ENCODE assay signal across 8 cellular contexts in genomic region chr9:129109952-129110739, GRCh38. TPM values are rescaled to one million over a fixed set of nuclear protein-coding genes. Genes with fewer than 3 reads are reported as not detected.
A peak's percentile ranks its signal among the peaks of the same experiment; 100 is the strongest.
DNase-seq lines count a peak whose midpoint lies in the region; ATAC-seq and TF ChIP-seq lines count a peak whose summit lies in the region.

No MANE protein-coding gene starts in this region.

- POLR2A ChIA-PET in CD4-positive, alpha-beta memory T cell (lab: Charles Lee; ENCODE audit: partially characterized antibody): interaction anchor here (1.1 to 4.5 kb wide), 10 partner anchors 23 to 516 kb away, joined by 3 to 22 read pairs (median 5); partner anchors contain the start of genes DOLPP1, IER5L, MIGA2 and NTMT1

- no peaks in the 10 kb centered on the region for H3K9me3 ChIP-seq in CD4-positive, alpha-beta memory T cell (ENCODE audit: control insufficient read depth in 1 of 2, low read length in 2 of 2)
- H3K9me3 ChIP-seq in OCI-LY1 (ENCODE audit: low read length) (no peaks in the 10 kb centered on the region), lung (ENCODE audit: control insufficient read depth in 2 of 2, insufficient read depth in 1 of 2, low read length in 1 of 2) (no peaks in the 10 kb centered on the region), transverse colon (no peaks in the 10 kb centered on the region)

- no peaks in the 10 kb centered on the region for H4K20me1 ChIP-seq in OCI-LY1 (ENCODE audit: insufficient read depth, low read length)

- DNase-seq in CD4-positive, alpha-beta memory T cell: no peak
- DNase-seq in dedifferentiated amniotic fluid mesenchymal stem cell (ENCODE audit: extremely low spot score): peak; percentile 21
- peak; percentile 40 for DNase-seq in lung (ENCODE audit: low spot score)
- peak; percentile 32 for DNase-seq in transverse colon
- DNase-seq in OCI-M1 (lab: John Stamatoyannopoulos, UW): no peak

- peaks cover 4% of the 10 kb centered on the region; the same call in 1 of the 2 replicates for H3F3A ChIP-seq in OCI-LY1 (ENCODE audit: insufficient read depth, low read length)

- TF ChIP-seq CTCF in OCI-LY1 (IDR thresholded peaks at IDR 0.05; ENCODE audit: low read length): no peak
- TF ChIP-seq CTCF in lung (IDR thresholded peaks at IDR 0.05; ENCODE audit: control extremely low read depth, extremely low read depth): no peak
- no peak for TF ChIP-seq CTCF in transverse colon (IDR thresholded peaks at IDR 0.05)

- intact Hi-C loops in CD4-positive, alpha-beta memory T cell (cut with micrococcal nuclease): loop anchor here (2.0 kb wide), 2 partner anchors 29 to 81 kb away; partner anchors contain the start of gene SH3GLB2
- intact Hi-C loops in transverse colon (cut with DNase I; ENCODE audit: low total_unique reads): no loop called here

- no peaks in the 10 kb centered on the region for H3K27me3 Mint-ChIP-seq in CD4-positive, alpha-beta memory T cell

- H3K9me3 Mint-ChIP-seq in CD4-positive, alpha-beta memory T cell: peaks cover 0 to 1% (median 0%) of the 10 kb centered on the region in 8 donors

- H3K36me3 Mint-ChIP-seq in CD4-positive, alpha-beta memory T cell: peaks cover 3 to 4% of the 10 kb centered on the region in 2 donors

- in situ Hi-C loops in transverse colon (cut with MboI; ENCODE audit: low pct_ligation_motif_present in 1 of 4, low pct_unique_long_range_greater_than_20kb in 1 of 4, low sequenced_read_pairs in 3 of 4): no loop called here

- H3K27ac ChIP-seq in CD4-positive, alpha-beta memory T cell (ENCODE audit: low read depth, low read length): peak overlapping the region; percentile 84
- H3K27ac ChIP-seq in OCI-LY1 (ENCODE audit: low read depth, low read length, poor library complexity, severe bottlenecking) (no peak overlapping the region), lung (ENCODE audit: low read depth in 1 of 2, low read length in 1 of 2) (peak overlapping the region; percentile 71 to 82), transverse colon (peak overlapping the region; percentile 96 to 99 (median 96))

- peaks cover 22% of the 10 kb centered on the region for H3K79me2 ChIP-seq in OCI-LY1 (ENCODE audit: insufficient read depth, low read length)

- no peaks in the 10 kb centered on the region for H3K36me3 ChIP-seq in CD4-positive, alpha-beta memory T cell (ENCODE audit: insufficient read depth, low read length)
- H3K36me3 ChIP-seq in OCI-LY1 (ENCODE audit: insufficient read depth, low read length): no peaks in the 10 kb centered on the region
- H3K36me3 ChIP-seq in lung (ENCODE audit: control insufficient read depth in 2 of 2, insufficient read depth in 2 of 2, low read length in 2 of 2): peaks cover 0 to 7% of the 10 kb centered on the region in 2 donors
- peaks cover 0 to 6% (median 0%) of the 10 kb centered on the region in 4 donors for H3K36me3 ChIP-seq in transverse colon

- no peak for TF ChIP-seq POLR2A in transverse colon (IDR thresholded peaks at IDR 0.05)

- no peak for TF ChIP-seq EP300 in transverse colon (IDR thresholded peaks at IDR 0.05; ENCODE audit: low read depth)

- H3K4me3 Mint-ChIP-seq in CD4-positive, alpha-beta memory T cell: peak overlapping the region; percentile 15 to 95 (median 83)

- peaks cover 17 to 43% (median 29%) of the 10 kb centered on the region in 4 donors for H3K4me1 Mint-ChIP-seq in CD4-positive, alpha-beta memory T cell

- peak overlapping the region in 2 of 7 donors; percentile 81 to 83 for H3K27ac Mint-ChIP-seq in CD4-positive, alpha-beta memory T cell

- peak overlapping the region; percentile 69 to 90 for H3K4me3 ChIP-seq in CD4-positive, alpha-beta memory T cell (ENCODE audit: low read length in 2 of 2)
- H3K4me3 ChIP-seq in OCI-LY1 (ENCODE audit: low read depth, low read length, poor library complexity, severe bottlenecking) (peak overlapping the region; percentile 91), lung (peak overlapping the region; percentile 80), transverse colon (peak overlapping the region; percentile 86 to 96 (median 88))

- H3K9ac ChIP-seq in OCI-LY1 (ENCODE audit: low read length): peak overlapping the region; percentile 65

- ATAC-seq in GM21619 (IDR thresholded peaks at IDR 0.05; ENCODE audit: unreplicated experiment): peak; percentile 9
- no peak for ATAC-seq in lung (ENCODE audit: insufficient read depth, low FRiP score)
- ATAC-seq in HG03520 (IDR thresholded peaks at IDR 0.05; ENCODE audit: unreplicated experiment): no peak

- H3K4me1 ChIP-seq in CD4-positive, alpha-beta memory T cell (ENCODE audit: insufficient read depth, low read length): peaks cover 37% of the 10 kb centered on the region
- H3K4me1 ChIP-seq in OCI-LY1 (ENCODE audit: insufficient read depth, low read length, severe bottlenecking) (peaks cover 37% of the 10 kb centered on the region), lung (ENCODE audit: control insufficient read depth in 2 of 2, insufficient read depth in 2 of 2, low read length in 2 of 2) (no peaks in the 10 kb centered on the region), transverse colon (peaks cover 18 to 55% (median 41%) of the 10 kb centered on the region in 4 donors)

- WGBS in lung, 2 donors: 5 to 6% methylated on average over 57 to 64 of the region's 64 CpGs
- WGBS in transverse colon (ENCODE audit: low coverage in 1 of 2), 2 donors: 4% methylated on average over 39 of the region's 64 CpGs; no CpG with 5 or more reads in 1 of the 2 donors

- H3K4me2 ChIP-seq in OCI-LY1 (ENCODE audit: low read length): peak overlapping the region; percentile 86

- CTCF ChIA-PET in CD4-positive, alpha-beta memory T cell (lab: Charles Lee; ENCODE audit: partially characterized antibody): no interaction called here

- H3K27me3 ChIP-seq in CD4-positive, alpha-beta memory T cell (ENCODE audit: insufficient read depth, low read length): no peaks in the 10 kb centered on the region
- 0 out of 2 replicates have a peak, but pooled peaks cover 3% of the 10 kb centered on the region for H3K27me3 ChIP-seq in OCI-LY1 (ENCODE audit: insufficient read depth, low read length)
- no peaks in the 10 kb centered on the region for H3K27me3 ChIP-seq in lung (ENCODE audit: control insufficient read depth, insufficient read depth)
- H3K27me3 ChIP-seq in transverse colon: no peaks in the 10 kb centered on the region

- H2AFZ ChIP-seq in OCI-LY1 (ENCODE audit: low read length): no peak overlapping the region

- H3K9me2 ChIP-seq in OCI-LY1 (ENCODE audit: low read depth, low read length): no peaks in the 10 kb centered on the region

RNA-seq across cellular contexts. Expression of gene CRAT, which starts 0.4 kb away (rescaled TPM):
- total RNA-seq in CD4-positive, alpha-beta memory T cell: 10 to 100 TPM; 11.2 to 12.4 TPM
- polyA plus RNA-seq in CD4-positive, alpha-beta memory T cell: 10 to 100 TPM in 1 of 2 donors, 1 to 10 TPM in 1; 8.7 to 21.0 TPM
- total RNA-seq in lung: 10 to 100 TPM; 14.5 to 26.0 TPM
- polyA plus RNA-seq in lung: 10 to 100 TPM; 10.4 to 18.6 TPM
- total RNA-seq in transverse colon: 100 to 1,000 TPM; 124 to 161 (median 136) TPM

RNA-seq across cellular contexts. Expression of gene PTPA, which starts 1.1 kb away (rescaled TPM):
- 10 to 100 TPM; 49.0 to 51.3 TPM for total RNA-seq in CD4-positive, alpha-beta memory T cell
- 10 to 100 TPM; 10.8 to 14.1 TPM for polyA plus RNA-seq in CD4-positive, alpha-beta memory T cell
- total RNA-seq in lung: 100 to 1,000 TPM in 1 of 2 donors, 10 to 100 TPM in 1; 62.5 to 145 TPM
- 100 to 1,000 TPM; 103 to 130 TPM for polyA plus RNA-seq in lung
- total RNA-seq in transverse colon: 100 to 1,000 TPM in 1 of 4 donors, 10 to 100 TPM in 3; 37.4 to 241 (median 66.5) TPM

RNA-seq across cellular contexts. Expression of gene DOLPP1, which starts 29.2 kb away (rescaled TPM):
- 10 to 100 TPM; 11.4 to 13.0 TPM for total RNA-seq in CD4-positive, alpha-beta memory T cell
- polyA plus RNA-seq in CD4-positive, alpha-beta memory T cell: 10 to 100 TPM; 10.1 to 12.8 TPM
- total RNA-seq in lung (10 to 100 TPM in 1 of 2 donors, 1 to 10 TPM in 1; 7.0 to 17.6 TPM), transverse colon (10 to 100 TPM; 15.7 to 52.4 (median 38.2) TPM)
- 10 to 100 TPM in 1 of 2 donors, 1 to 10 TPM in 1; 7.8 to 12.2 TPM for polyA plus RNA-seq in lung

Comparison
In these comparisons a context has a peak if more than half of its experiments do, and no peak if none do; other contexts are left out.
1. DNase-seq: peak in dedifferentiated amniotic fluid mesenchymal stem cell (single experiment), lung (single experiment) and transverse colon (single experiment); none in CD4-positive, alpha-beta memory T cell (0 of 5) and OCI-M1 (single experiment).
2. RNA of gene CRAT, which starts 0.4 kb away (total RNA-seq): 124 to 161 TPM in transverse colon; 14.5 to 26.0 TPM in lung and 11.2 to 12.4 TPM in CD4-positive, alpha-beta memory T cell; every median in the first group is over 4 times any median in the second.
3. Peak in every context shown above with its lines, with median percentiles within 50 percentile points of each other: H3K4me3 ChIP-seq.